In genomic region chr3:115702598-115702997, GRCh38 we compare ENCODE assay signal across 36 cellular contexts.
"Had no signal": no experiment of that assay in that cellular context is flagged by ENCODE, and none has a peak within 500 bp of the region (broad histone marks: within the 10 kb centered on the region; RNA-seq: fewer than 3 reads in every experiment).

No MANE protein-coding gene starts in this region.

- H3K36me3 ChIP-seq: MG63 had no signal

- H3K4me2 ChIP-seq: KMS-11 had no signal

- H3K9ac ChIP-seq: KMS-11 had no signal

- H3K27me3 ChIP-seq: MG63 had no signal

- H3K27ac ChIP-seq: KMS-11 had no signal

- DNase-seq: Karpas-422, Kasumi-1, KG1, MG63, MM.1S, MV-4-11, NCI-H1048, NCI-H1092, NCI-H1092 treated with DMSO at 0.1 percent for 48 hours, NCI-H1105, NCI-H1105 treated with DMSO at 0.1 percent for 48 hours, NCI-H1417, NCI-H1417 treated with DMSO at 0.1 percent for 48 hours, NCI-H1436, NCI-H1436 treated with DMSO at 0.1 percent for 48 hours, NCI-H146, NCI-H1694, NCI-H1694 treated with DMSO at 0.1 percent for 48 hours, NCI-H187, NCI-H187 treated with DMSO at 0.1 percent for 48 hours, NCI-H1930, NCI-H2029, NCI-H2029 treated with DMSO at 0.1 percent for 48 hours, NCI-H2081, NCI-H2081 treated with DMSO at 0.1 percent for 48 hours, NCI-H2107, NCI-H2171, NCI-H2171 treated with DMSO at 0.1 percent for 48 hours, NCI-H2227 treated with DMSO at 0.1 percent for 48 hours, NCI-H226, NCI-H345, NCI-H446, NCI-H446 treated with DMSO at 0.1 percent for 48 hours, NCI-H510A, NCI-H510A treated with DMSO at 0.1 percent for 48 hours had no signal

- H3K9me3 ChIP-seq: MG63 had no signal

- H3K4me3 ChIP-seq: MG63 had no signal
